In genomic region chr13:23630349-23631093, GRCh38 we compare ENCODE assay signal across 1 cellular context.
TF ChIP-seq lines count a peak whose summit lies in the region.

No MANE protein-coding gene starts in this region.

TF ChIP-seq in HepG2, 621 proteins besides CTCF, POLR2A, EP300 and RAD21 (continued from another document and continues in another):
- TF ChIP-seq TIGD3 (CRISPR knock-in tag; IDR thresholded peaks at IDR 0.05; ENCODE audit: borderline replicate concordance) (no peak), FOXM1 (CRISPR knock-in tag; IDR thresholded peaks at IDR 0.05) (no peak), FOXP4 (CRISPR knock-in tag; IDR thresholded peaks at IDR 0.05) (peak; percentile 67), CREM (IDR thresholded peaks at IDR 0.05) (peak; percentile 83), CREM (CRISPR knock-in tag; IDR thresholded peaks at IDR 0.05) (no peak), PAWR (CRISPR knock-in tag; IDR thresholded peaks at IDR 0.05; ENCODE audit: borderline replicate concordance) (no peak), ZNF615 (CRISPR knock-in tag; IDR thresholded peaks at IDR 0.05; ENCODE audit: borderline replicate concordance) (no peak), EEA1 (CRISPR knock-in tag; IDR thresholded peaks at IDR 0.05; ENCODE audit: borderline replicate concordance) (no peak), SATB2 (CRISPR knock-in tag; IDR thresholded peaks at IDR 0.05) (no peak), ARID4A (CRISPR knock-in tag; IDR thresholded peaks at IDR 0.05; ENCODE audit: borderline replicate concordance) (no peak), ZNF597 (CRISPR knock-in tag; IDR thresholded peaks at IDR 0.05) (no peak), TCF7L2 (IDR thresholded peaks at IDR 0.05; ENCODE audit: low read depth, low read length) (peak; percentile 69), POLR2AphosphoS2 (IDR thresholded peaks at IDR 0.05; ENCODE audit: low read depth, low read length) (no peak), RNF219 (CRISPR knock-in tag; IDR thresholded peaks at IDR 0.05) (no peak), TFE3 (CRISPR knock-in tag; IDR thresholded peaks at IDR 0.05) (peak; percentile 79; the same call in 1 of the 2 replicates), ZFP36L1 (CRISPR knock-in tag; IDR thresholded peaks at IDR 0.05) (no peak), ZNF841 (CRISPR knock-in tag; IDR thresholded peaks at IDR 0.05; ENCODE audit: borderline replicate concordance) (no peak), TBX3 (IDR thresholded peaks at IDR 0.05; ENCODE audit: borderline replicate concordance) (no peak), ZBTB21 (CRISPR knock-in tag; IDR thresholded peaks at IDR 0.05) (no peak), RARA (CRISPR knock-in tag; IDR thresholded peaks at IDR 0.05) (0 out of 2 replicates have a peak, but pooled peaks have one; percentile 12), MTF1 (CRISPR knock-in tag; IDR thresholded peaks at IDR 0.05) (no peak), KLF16 (CRISPR knock-in tag; IDR thresholded peaks at IDR 0.05) (no peak), ZNF550 (CRISPR knock-in tag; IDR thresholded peaks at IDR 0.05; ENCODE audit: borderline replicate concordance) (no peak), SNAPC4 (CRISPR knock-in tag; IDR thresholded peaks at IDR 0.05) (no peak), GATAD2A (CRISPR knock-in tag; IDR thresholded peaks at IDR 0.05) (peak; percentile 80), ZNF451 (CRISPR knock-in tag; IDR thresholded peaks at IDR 0.05) (no peak), SAP130 (CRISPR knock-in tag; IDR thresholded peaks at IDR 0.05; ENCODE audit: low read depth) (peak; percentile 57), ZNF569 (CRISPR knock-in tag; IDR thresholded peaks at IDR 0.05; ENCODE audit: borderline replicate concordance) (no peak), NCOA2 (CRISPR knock-in tag; IDR thresholded peaks at IDR 0.05) (peak; percentile 78), MED13 (CRISPR knock-in tag; IDR thresholded peaks at IDR 0.05) (peak; percentile 50; the same call in 1 of the 2 replicates), THAP11 (CRISPR knock-in tag; IDR thresholded peaks at IDR 0.05) (no peak), ARHGAP35 (CRISPR knock-in tag; IDR thresholded peaks at IDR 0.05; ENCODE audit: borderline replicate concordance) (no peak), CEBPB (IDR thresholded peaks at IDR 0.05; ENCODE audit: borderline replicate concordance, low read depth, low read length) (no peak), FOXA3 (CRISPR knock-in tag; IDR thresholded peaks at IDR 0.05) (peak; percentile 40), STAT5B (CRISPR knock-in tag; IDR thresholded peaks at IDR 0.05) (no peak), DBP (CRISPR knock-in tag; IDR thresholded peaks at IDR 0.05; ENCODE audit: not compliant biosample characterization) (no peak), FUBP1 (CRISPR knock-in tag; IDR thresholded peaks at IDR 0.05; ENCODE audit: borderline replicate concordance) (no peak), ATAD3A (CRISPR knock-in tag; IDR thresholded peaks at IDR 0.05) (no peak), HOXD1 (CRISPR knock-in tag; IDR thresholded peaks at IDR 0.05) (no peak), RAD51 (IDR thresholded peaks at IDR 0.05; ENCODE audit: borderline replicate concordance) (no peak), ZNF564 (CRISPR knock-in tag; IDR thresholded peaks at IDR 0.05) (no peak)
